Comparison of ENCODE assay signal across 9 cellular contexts in the genomic region with DNA sequence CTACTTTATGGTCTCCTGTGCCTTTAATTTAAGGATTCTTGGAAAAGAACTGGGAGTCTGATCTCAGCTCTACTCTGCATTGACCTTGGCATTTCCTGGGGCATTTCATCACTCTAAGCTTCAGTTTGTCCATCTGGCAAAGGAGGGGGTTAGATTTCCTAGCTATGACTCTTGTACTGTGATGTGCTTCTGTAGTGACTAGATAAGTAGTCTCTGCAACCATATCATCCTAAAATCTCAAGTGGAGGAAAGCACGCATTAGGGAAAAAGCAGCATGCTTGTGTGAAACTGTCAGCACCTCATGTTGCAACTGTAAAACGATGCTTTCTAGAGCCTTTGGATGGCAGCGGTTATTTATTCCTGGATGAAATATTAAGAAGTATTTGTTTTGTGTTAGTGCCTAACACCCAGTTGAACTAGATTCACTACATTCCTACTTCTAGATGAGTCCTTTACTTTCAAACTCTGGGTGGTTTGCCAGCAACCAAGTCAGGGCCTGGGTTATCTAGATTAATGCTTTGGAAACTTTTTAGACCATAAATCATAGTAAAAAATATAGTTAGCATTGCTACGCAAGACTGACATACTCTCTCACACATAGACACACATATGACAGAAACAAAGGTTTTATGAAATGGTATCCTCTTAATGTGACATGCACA. TPM values are rescaled to one million over a fixed set of nuclear protein-coding genes. Genes with fewer than 3 reads are reported as not detected.
DNase-seq lines count a peak whose midpoint lies in the region; ATAC-seq and TF ChIP-seq lines count a peak whose summit lies in the region.
"Had no signal": no experiment of that assay in that cellular context is flagged by ENCODE, and none has a peak within 500 bp of the region (broad histone marks: within the 10 kb centered on the region; RNA-seq: fewer than 3 reads in every experiment).

No MANE protein-coding gene starts in this region.

- H3F3A ChIP-seq in Loucy (ENCODE audit: low read depth) = no peaks in the 10 kb centered on the region

- H3K9me3 Mint-ChIP-seq in brain = no peaks in the 10 kb centered on the region
- no peaks in the 10 kb centered on the region for H3K9me3 Mint-ChIP-seq in activated CD4-positive, alpha-beta memory T cell treated with anti-CD3 and anti-CD28 coated beads for 36 hours
- H3K9me3 Mint-ChIP-seq in natural killer cell = no peaks in the 10 kb centered on the region

- no peaks in the 10 kb centered on the region for H3K36me3 Mint-ChIP-seq in brain
- H3K36me3 Mint-ChIP-seq in activated CD4-positive, alpha-beta memory T cell treated with anti-CD3 and anti-CD28 coated beads for 36 hours = no peaks in the 10 kb centered on the region
- H3K36me3 Mint-ChIP-seq in natural killer cell = no peaks in the 10 kb centered on the region

- H3K79me2 ChIP-seq in Loucy (ENCODE audit: insufficient read depth, low read length) = peaks cover 91% of the 10 kb centered on the region

- H3K27ac ChIP-seq in right lobe of liver = peak overlapping the region in 1 of 3 donors; percentile 44

- H3K9ac ChIP-seq in Loucy (ENCODE audit: low read depth, low read length, poor library complexity, severe bottlenecking) = peak overlapping the region; percentile 25

- H3K9me3 ChIP-seq in Loucy (ENCODE audit: insufficient read depth, low read depth, low read length) = no peaks in the 10 kb centered on the region
- H3K9me3 ChIP-seq in right lobe of liver = no peaks in the 10 kb centered on the region

- peak; percentile 86 for DNase-seq in AG08395 (ENCODE audit: low spot score)
- DNase-seq in right lobe of liver = no peak
- no peak for DNase-seq in activated CD4-positive, alpha-beta memory T cell treated with anti-CD3 and anti-CD28 coated beads for 36 hours
- DNase-seq in natural killer cell = no peak
- DNase-seq: activated CD4-positive, alpha-beta T cell treated with anti-CD3 and anti-CD28 coated beads for 1 hour had no signal

- H3K27me3 Mint-ChIP-seq in brain = no peaks in the 10 kb centered on the region
- H3K27me3 Mint-ChIP-seq in activated CD4-positive, alpha-beta memory T cell treated with anti-CD3 and anti-CD28 coated beads for 36 hours = no peaks in the 10 kb centered on the region
- H3K27me3 Mint-ChIP-seq in natural killer cell (ENCODE audit: low read depth in 2 of 2) = no peaks in the 10 kb centered on the region

- H3K4me2 ChIP-seq in Loucy (ENCODE audit: low read depth, low read length, poor library complexity, severe bottlenecking) = peak overlapping the region; percentile 80

- H3K36me3 ChIP-seq in Loucy (ENCODE audit: insufficient read depth, low read length) (no peaks in the 10 kb centered on the region), right lobe of liver (no peaks in the 10 kb centered on the region)

- intact Hi-C loops in right lobe of liver (cut with DNase I) (no loop called here), natural killer cell (cut with micrococcal nuclease) (no loop called here)
- intact Hi-C loops in activated CD4-positive, alpha-beta memory T cell treated with anti-CD3 and anti-CD28 coated beads for 36 hours (cut with micrococcal nuclease) = no loop called here

- POLR2A ChIA-PET in activated CD4-positive, alpha-beta memory T cell treated with anti-CD3 and anti-CD28 coated beads for 36 hours (lab: Charles Lee) = no interaction called here

- H2AFZ ChIP-seq in Loucy (ENCODE audit: low read length) = no peak overlapping the region

- peaks cover 78% of the 10 kb centered on the region for H3K4me1 Mint-ChIP-seq in brain
- peaks cover 46% of the 10 kb centered on the region for H3K4me1 Mint-ChIP-seq in activated CD4-positive, alpha-beta memory T cell treated with anti-CD3 and anti-CD28 coated beads for 36 hours (ENCODE audit: low read depth)
- peaks cover 36 to 38% of the 10 kb centered on the region in 2 donors for H3K4me1 Mint-ChIP-seq in natural killer cell

- ATAC-seq in right lobe of liver (peak; percentile 85 to 90 (median 88)), HG03469 (IDR thresholded peaks at IDR 0.05; ENCODE audit: unreplicated experiment) (no peak), HG03354 (IDR thresholded peaks at IDR 0.05; ENCODE audit: poor library complexity, severe bottlenecking, unreplicated experiment) (no peak), natural killer cell (no peak)

- peaks cover 21% of the 10 kb centered on the region for H4K20me1 ChIP-seq in Loucy (ENCODE audit: insufficient read depth, low read length, poor library complexity, severe bottlenecking)

- H3K27me3 ChIP-seq in Loucy (ENCODE audit: insufficient read depth, low read length, poor library complexity, severe bottlenecking) (no peaks in the 10 kb centered on the region), right lobe of liver (no peaks in the 10 kb centered on the region)

- H3K4me1 ChIP-seq in Loucy (ENCODE audit: insufficient read depth, low read length, poor library complexity, severe bottlenecking) (peaks cover 65% of the 10 kb centered on the region), right lobe of liver (peaks cover 0 to 24% (median 6%) of the 10 kb centered on the region in 4 donors)

- H3K4me3 Mint-ChIP-seq in brain (peak overlapping the region; percentile 33 to 66 (median 39)), natural killer cell (no peak overlapping the region)
- no peak overlapping the region for H3K4me3 Mint-ChIP-seq in activated CD4-positive, alpha-beta memory T cell treated with anti-CD3 and anti-CD28 coated beads for 36 hours

- peak overlapping the region; percentile 34 to 85 (median 65) for H3K27ac Mint-ChIP-seq in brain
- H3K27ac Mint-ChIP-seq in activated CD4-positive, alpha-beta memory T cell treated with anti-CD3 and anti-CD28 coated beads for 36 hours = no peak overlapping the region
- no peak overlapping the region for H3K27ac Mint-ChIP-seq in natural killer cell

- CTCF ChIA-PET in activated CD4-positive, alpha-beta memory T cell treated with anti-CD3 and anti-CD28 coated beads for 36 hours (lab: Charles Lee) = no interaction called here

- 15% methylated on average over 4 of the region's 4 CpGs for WGBS in right lobe of liver (ENCODE audit: insufficient coverage, low coverage, low lambda C conversion rate, missing lambda C conversion rate)

- no peaks in the 10 kb centered on the region for H3K9me2 ChIP-seq in Loucy (replicated peaks; ENCODE audit: low read depth, low read length)

- H3K4me3 ChIP-seq in Loucy (ENCODE audit: low read length, poor library complexity, severe bottlenecking) = peak overlapping the region; percentile 26
- H3K4me3 ChIP-seq in right lobe of liver = no peak overlapping the region

- TF ChIP-seq CTCF in Loucy (conservative IDR thresholded peaks at IDR 0.05; ENCODE audit: low read length) (peak; percentile 35; the same call in 1 of the 2 replicates), brain (conservative IDR thresholded peaks at IDR 0.05) (no peak), right lobe of liver (IDR thresholded peaks at IDR 0.05) (no peak), natural killer cell (IDR thresholded peaks at IDR 0.05) (no peak)

- TF ChIP-seq POLR2A in right lobe of liver (IDR thresholded peaks at IDR 0.05) = no peak

RNA-seq across cellular contexts. Expression of a gene that starts 6.8 kb away (rescaled TPM):
- polyA plus RNA-seq in brain (ENCODE audit: insufficient read depth, low read depth, low replicate concordance) = 2.8 TPM
- total RNA-seq in right lobe of liver = 10 to 100 TPM in 1 of 6 experiments, 1 to 10 TPM in 5; 4.5 to 12.0 (median 7.3) TPM
- 10 to 100 TPM in 1 of 2 experiments, 1 to 10 TPM in 1; 9.3 to 11.2 TPM for total RNA-seq in activated CD4-positive, alpha-beta memory T cell treated with anti-CD3 and anti-CD28 coated beads for 36 hours
- total RNA-seq in natural killer cell = 10 to 100 TPM; 29.5 to 32.1 (median 31.3) TPM

Comparison
In these comparisons a context has a peak if more than half of its experiments do, and no peak if none do; other contexts are left out.
1. H3K27ac Mint-ChIP-seq: peak in brain (5 of 5); none in activated CD4-positive, alpha-beta memory T cell treated with anti-CD3 and anti-CD28 coated beads for 36 hours (single experiment) and natural killer cell (0 of 2).
2. H3K4me3 Mint-ChIP-seq: peak in brain (5 of 5); none in activated CD4-positive, alpha-beta memory T cell treated with anti-CD3 and anti-CD28 coated beads for 36 hours (single experiment) and natural killer cell (single experiment).
3. ATAC-seq: peak in right lobe of liver (4 of 4); none in HG03469 (single experiment), HG03354 (single experiment) and natural killer cell (0 of 3).